In the genomic region with DNA sequence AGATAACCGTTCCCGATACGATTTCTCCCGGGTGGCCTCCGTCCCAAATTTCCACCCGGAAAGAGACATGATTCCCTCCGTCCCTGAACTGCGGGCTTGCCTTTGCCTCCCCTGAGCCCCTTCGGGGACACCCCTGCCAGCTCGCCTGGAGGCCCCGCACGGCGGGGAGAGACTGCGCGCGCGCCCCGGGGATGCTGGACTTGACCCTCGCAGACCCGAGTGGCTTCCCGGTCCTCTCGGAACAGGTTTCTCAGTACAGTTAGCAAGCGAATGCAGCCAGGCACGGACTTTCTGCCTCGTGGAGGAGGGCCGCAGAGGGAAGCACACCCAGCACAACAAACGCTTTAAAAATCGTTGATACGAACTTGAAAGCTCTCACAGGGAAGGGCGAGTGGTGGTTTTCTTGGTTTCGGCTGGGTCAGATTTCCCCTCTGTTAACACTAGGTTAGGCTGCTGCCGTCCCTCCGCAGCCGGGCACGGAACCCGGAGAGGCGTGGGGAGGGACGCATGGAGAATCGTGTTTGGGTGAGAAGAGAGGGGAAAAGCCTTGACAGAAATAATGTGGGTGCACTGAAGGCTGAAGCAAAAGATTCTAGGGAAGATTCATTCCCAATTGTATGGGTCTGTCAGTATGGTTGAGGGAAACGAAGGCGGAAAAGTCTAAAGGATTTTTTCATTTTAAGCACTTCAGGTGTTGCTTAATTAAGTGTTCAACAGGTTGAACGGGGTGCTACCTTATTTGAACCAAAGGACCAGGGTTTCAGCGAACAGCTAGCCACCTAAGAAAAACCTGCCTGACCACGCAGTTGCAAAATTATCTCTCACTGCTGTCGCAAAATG, we compare ENCODE assay signal across 8 cellular contexts. TPM values are rescaled to one million over a fixed set of nuclear protein-coding genes. Genes with fewer than 3 reads are reported as not detected.
DNase-seq lines count a peak whose midpoint lies in the region; ATAC-seq and TF ChIP-seq lines count a peak whose summit lies in the region.

No MANE protein-coding gene starts in this region.

- H3K27me3 ChIP-seq in hepatocyte (peaks cover 55% of the 10 kb centered on the region), skeletal muscle satellite cell (ENCODE audit: control insufficient read depth, insufficient read depth, low read length) (peaks cover 59% of the 10 kb centered on the region), BE2C (peaks cover 27% of the 10 kb centered on the region)

- no peaks in the 10 kb centered on the region for H3K9me3 Mint-ChIP-seq in activated naive CD4-positive, alpha-beta T cell treated with anti-CD3 and anti-CD28 coated beads, Interleukin-2, amount 10 ng/mL, durations not matched to agents 7 days and 5 days

- H2AFZ ChIP-seq in hepatocyte, result peak overlapping the region; percentile 76

- H3K36me3 ChIP-seq in hepatocyte (replicated peaks; ENCODE audit: insufficient read depth, low read depth), result no peaks in the 10 kb centered on the region
- no peaks in the 10 kb centered on the region for H3K36me3 ChIP-seq in skeletal muscle satellite cell (ENCODE audit: insufficient read depth, low read length)
- H3K36me3 ChIP-seq in BE2C, result no peaks in the 10 kb centered on the region

- no peak overlapping the region for H3K27ac Mint-ChIP-seq in activated naive CD4-positive, alpha-beta T cell treated with anti-CD3 and anti-CD28 coated beads, Interleukin-2, amount 10 ng/mL, durations not matched to agents 7 days and 5 days

- H3K27me3 Mint-ChIP-seq in activated naive CD4-positive, alpha-beta T cell treated with anti-CD3 and anti-CD28 coated beads, Interleukin-2, amount 10 ng/mL, durations not matched to agents 7 days and 5 days, result peaks cover 57% of the 10 kb centered on the region

- H3K4me2 ChIP-seq in hepatocyte, result peak overlapping the region; percentile 99
- H3K4me2 ChIP-seq in skeletal muscle satellite cell (ENCODE audit: low read length), result peak overlapping the region; percentile 92

- DNase-seq in Ammon's horn (ENCODE audit: low spot score) (peak; percentile 11), NCI-H1105 (lab: John Stamatoyannopoulos, UW) (peak; percentile 32), hepatocyte (ENCODE audit: low spot score) (no peak), BE2C (no peak)
- peak; percentile 53 for DNase-seq in activated naive CD4-positive, alpha-beta T cell treated with anti-CD3 and anti-CD28 coated beads, Interleukin-2, amount 10 ng/mL, durations not matched to agents 7 days and 5 days

- no peaks in the 10 kb centered on the region for H3K9me2 ChIP-seq in hepatocyte (replicated peaks; ENCODE audit: insufficient read depth)

- no peaks in the 10 kb centered on the region for H3K79me2 ChIP-seq in hepatocyte

- no peaks in the 10 kb centered on the region for H4K20me1 ChIP-seq in hepatocyte (ENCODE audit: insufficient read depth, poor library complexity, severe bottlenecking)

- H3K4me3 ChIP-seq in hepatocyte (peak overlapping the region; percentile 67), skeletal muscle satellite cell (ENCODE audit: low read length) (peak overlapping the region; percentile 65), BE2C (ENCODE audit: low read depth, low read length) (no peak overlapping the region)

- H3K9me3 ChIP-seq in hepatocyte (ENCODE audit: low read depth) (no peaks in the 10 kb centered on the region), skeletal muscle satellite cell (replicated peaks; ENCODE audit: low read length) (no peaks in the 10 kb centered on the region), BE2C (no peaks in the 10 kb centered on the region)

- H3K4me1 ChIP-seq in hepatocyte (ENCODE audit: insufficient read depth), result peaks cover 37% of the 10 kb centered on the region
- H3K4me1 ChIP-seq in skeletal muscle satellite cell (ENCODE audit: control insufficient read depth, insufficient read depth, low read length), result peaks cover 32% of the 10 kb centered on the region
- H3K4me1 ChIP-seq in BE2C, result no peaks in the 10 kb centered on the region

- CTCF ChIA-PET in activated naive CD4-positive, alpha-beta T cell treated with anti-CD3 and anti-CD28 coated beads, Interleukin-2, amount 10 ng/mL, durations not matched to agents 7 days and 5 days (lab: Charles Lee), result interaction anchor here (0.6 to 1.9 kb wide), 3 partner anchors 16 to 258 kb away, joined by 4 to 5 read pairs (median 4); no protein-coding TSS in a partner anchor

- H3K4me3 Mint-ChIP-seq in activated naive CD4-positive, alpha-beta T cell treated with anti-CD3 and anti-CD28 coated beads, Interleukin-2, amount 10 ng/mL, durations not matched to agents 7 days and 5 days, result peak overlapping the region; percentile 91

- peaks cover 10% of the 10 kb centered on the region for H3K36me3 Mint-ChIP-seq in activated naive CD4-positive, alpha-beta T cell treated with anti-CD3 and anti-CD28 coated beads, Interleukin-2, amount 10 ng/mL, durations not matched to agents 7 days and 5 days

- H3K4me1 Mint-ChIP-seq in activated naive CD4-positive, alpha-beta T cell treated with anti-CD3 and anti-CD28 coated beads, Interleukin-2, amount 10 ng/mL, durations not matched to agents 7 days and 5 days, result peaks cover 59% of the 10 kb centered on the region

- TF ChIP-seq CTCF in hepatocyte (IDR thresholded peaks at IDR 0.05; ENCODE audit: poor library complexity) (no peak), BE2C (IDR thresholded peaks at IDR 0.05; ENCODE audit: low read depth, low read length) (no peak)

- WGBS in hepatocyte (ENCODE audit: low lambda C conversion rate, missing lambda C conversion rate), result 4% methylated on average over 45 of the region's 45 CpGs

- H3K9ac ChIP-seq in skeletal muscle satellite cell (ENCODE audit: low read depth, low read length), result peak overlapping the region; percentile 13

- H3K27ac ChIP-seq in hepatocyte, result no peak overlapping the region

- ATAC-seq in GM19023 (IDR thresholded peaks at IDR 0.05; ENCODE audit: unreplicated experiment), result peak; percentile 25
- ATAC-seq in GM19351 (IDR thresholded peaks at IDR 0.05; ENCODE audit: unreplicated experiment), result no peak

RNA-seq across cellular contexts. Expression of a gene that starts 0.9 kb away (rescaled TPM):
- total RNA-seq in hepatocyte, result 5.6 and 11.0 TPM in 2 replicates
- 2.1 and 4.1 TPM in 2 replicates for polyA plus RNA-seq in hepatocyte
- total RNA-seq in skeletal muscle satellite cell (2012; rRNA removed), result under 0.01 and 0.25 TPM in 2 replicates
- polyA plus RNA-seq in BE2C (2012; ENCODE audit: insufficient read depth, insufficient read length, low read depth), result not detected

Comparison
In these comparisons a context has a peak if more than half of its experiments do, and no peak if none do; other contexts are left out.
1. DNase-seq: peak in Ammon's horn (single experiment), NCI-H1105 (single experiment) and activated naive CD4-positive, alpha-beta T cell treated with anti-CD3 and anti-CD28 coated beads, Interleukin-2, amount 10 ng/mL, durations not matched to agents 7 days and 5 days (single experiment); none in hepatocyte (single experiment) and BE2C (single experiment).